1 cellular context compared by ENCODE assay signal in the genomic region with DNA sequence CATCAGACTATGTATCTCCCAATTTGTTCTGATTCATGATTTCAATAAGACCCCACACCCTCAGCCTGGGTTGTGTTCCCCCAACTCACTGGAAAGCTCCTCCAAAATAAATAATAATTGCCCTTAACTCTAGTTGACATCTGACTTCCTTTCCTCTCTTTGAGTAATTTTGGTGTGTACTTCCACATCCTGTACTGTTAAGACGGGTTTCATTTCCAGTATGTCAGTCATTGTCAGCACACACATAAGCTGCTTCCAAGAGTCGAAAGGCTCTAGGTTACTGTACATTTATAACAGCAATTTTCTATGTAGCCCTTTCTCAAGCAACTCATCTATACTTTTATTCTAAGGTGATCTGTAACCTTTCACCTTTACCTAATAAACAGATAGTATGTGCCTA.
TF ChIP-seq lines count a peak whose summit lies in the region.

No MANE protein-coding gene starts in this region.

TF ChIP-seq in GM23338, 12 proteins besides CTCF, POLR2A, EP300 and RAD21:
- TF ChIP-seq POLR2AphosphoS5 (IDR thresholded peaks at IDR 0.05; ENCODE audit: low read depth) (no peak), REST (IDR thresholded peaks at IDR 0.05; ENCODE audit: unreplicated experiment) (no peak), JUNB (IDR thresholded peaks at IDR 0.05; ENCODE audit: unreplicated experiment) (no peak), ZNF114 (CRISPR knock-in tag; IDR thresholded peaks at IDR 0.05) (no peak), EZH2phosphoT487 (IDR thresholded peaks at IDR 0.05; ENCODE audit: unreplicated experiment) (no peak), EZH2 (IDR thresholded peaks at IDR 0.05; ENCODE audit: low read depth, unreplicated experiment) (no peak), ZNF462 (CRISPR knock-in tag; IDR thresholded peaks at IDR 0.05) (no peak), STAT1 (IDR thresholded peaks at IDR 0.05; ENCODE audit: unreplicated experiment) (no peak), NANOG (IDR thresholded peaks at IDR 0.05; ENCODE audit: borderline replicate concordance) (no peak), CREB1 (CRISPR knock-in tag; IDR thresholded peaks at IDR 0.05; ENCODE audit: low read depth) (no peak), ZNF331 (CRISPR knock-in tag; IDR thresholded peaks at IDR 0.05; ENCODE audit: low read depth) (no peak)
- TF ChIP-seq, protein P1, sequence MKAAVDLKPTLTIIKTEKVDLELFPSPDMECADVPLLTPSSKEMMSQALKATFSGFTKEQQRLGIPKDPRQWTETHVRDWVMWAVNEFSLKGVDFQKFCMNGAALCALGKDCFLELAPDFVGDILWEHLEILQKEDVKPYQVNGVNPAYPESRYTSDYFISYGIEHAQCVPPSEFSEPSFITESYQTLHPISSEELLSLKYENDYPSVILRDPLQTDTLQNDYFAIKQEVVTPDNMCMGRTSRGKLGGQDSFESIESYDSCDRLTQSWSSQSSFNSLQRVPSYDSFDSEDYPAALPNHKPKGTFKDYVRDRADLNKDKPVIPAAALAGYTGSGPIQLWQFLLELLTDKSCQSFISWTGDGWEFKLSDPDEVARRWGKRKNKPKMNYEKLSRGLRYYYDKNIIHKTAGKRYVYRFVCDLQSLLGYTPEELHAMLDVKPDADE (IDR thresholded peaks at IDR 0.05), result no peak
